In the genomic region with DNA sequence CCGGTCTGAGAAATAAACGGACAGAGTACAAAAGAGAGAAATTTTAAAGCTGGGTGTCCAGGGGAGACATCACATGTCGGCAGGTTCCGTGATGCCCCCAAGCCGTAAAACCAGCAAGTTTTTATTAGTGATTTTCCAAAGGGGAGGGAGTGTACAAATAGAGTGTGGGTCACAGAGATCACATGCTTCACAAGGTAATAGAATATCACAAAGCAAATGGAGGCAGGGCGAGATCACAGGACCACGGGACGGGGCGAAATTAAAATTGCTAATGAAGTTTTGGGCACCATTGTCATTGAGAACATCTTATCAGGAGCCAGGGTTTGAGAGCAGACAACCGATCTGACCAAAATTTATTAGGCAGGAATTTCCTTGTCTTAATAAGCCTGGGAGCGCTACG, we compare ENCODE assay signal across 7 cellular contexts. TPM values are rescaled to one million over a fixed set of nuclear protein-coding genes. Genes with fewer than 3 reads are reported as not detected.
DNase-seq lines count a peak whose midpoint lies in the region; ATAC-seq and TF ChIP-seq lines count a peak whose summit lies in the region.
"Not testable (repeated sequence)": the region's sequence is repeated elsewhere in the genome, so short reads cannot be mapped to it uniquely, and the experiment has no call there.

No MANE protein-coding gene starts in this region.

- H3K36me3 ChIP-seq in HUES64 (ENCODE audit: insufficient read depth, low read length) (peaks cover 74% of the 10 kb centered on the region), endodermal cell (ENCODE audit: control insufficient read depth, insufficient read depth, low read length) (peaks cover 64% of the 10 kb centered on the region), lung (ENCODE audit: control insufficient read depth in 2 of 2, insufficient read depth in 2 of 2, low read length in 2 of 2) (peaks cover 18 to 24% of the 10 kb centered on the region in 2 donors)

- H4K8ac ChIP-seq in H9 (replicated peaks; ENCODE audit: insufficient read length, low read depth, low read length) = not testable (repeated sequence)

- not testable (repeated sequence) for H3K56ac ChIP-seq in H9 (ENCODE audit: insufficient read length, low read depth, low read length)

- not testable (repeated sequence) for H3K27ac ChIP-seq in H9 (ENCODE audit: insufficient read length, low read depth, low read length); lung (ENCODE audit: low read depth in 1 of 2, low read length in 1 of 2)
- H3K27ac ChIP-seq in HUES64 (ENCODE audit: low read depth, low read length) (peak overlapping the region; percentile 57; the same call in 1 of the 2 replicates), endodermal cell (ENCODE audit: low read depth, low read length) (peak overlapping the region; percentile 44)

- intact Hi-C loops in cardiac septum (cut with DNase I) = not testable (repeated sequence)

- H3K4me2 ChIP-seq in H9 (ENCODE audit: insufficient read depth, insufficient read length, low read length) = not testable (repeated sequence)

- no CpG with 5 or more reads among the region's 12 CpGs for WGBS in H9 (ENCODE audit: extremely low coverage, insufficient read length, low lambda C conversion rate)
- WGBS in HUES64 = 43% methylated on average over 12 of the region's 12 CpGs
- 82 to 88% methylated on average over 12 of the region's 12 CpGs for WGBS in endodermal cell (ENCODE audit: insufficient coverage in 1 of 2, insufficient read length in 1 of 2), 2 experiments
- 97 to 99% methylated on average over 12 of the region's 12 CpGs for WGBS in lung, 2 donors

- not testable (repeated sequence) for H2BK12ac ChIP-seq in H9 (ENCODE audit: insufficient read length, low read depth, low read length)

- not testable (repeated sequence) for H3K9ac ChIP-seq in H9 (ENCODE audit: extremely low read depth, insufficient read length, low read length); HUES64 (ENCODE audit: low read depth, low read length); endodermal cell (ENCODE audit: extremely low read depth, low read length, poor library complexity, severe bottlenecking)

- H2AK5ac ChIP-seq in H9 (ENCODE audit: insufficient read length, low read length) = not testable (repeated sequence)

- ATAC-seq in lung (ENCODE audit: insufficient read depth, low FRiP score) = not testable (repeated sequence)

- peaks cover 27% of the 10 kb centered on the region for H3K9me3 ChIP-seq in H9 (ENCODE audit: control insufficient read depth, low read depth, low read length)
- H3K9me3 ChIP-seq in HUES64 (ENCODE audit: insufficient read depth, low read depth, low read length) = peaks cover 26% of the 10 kb centered on the region
- peaks cover 40% of the 10 kb centered on the region for H3K9me3 ChIP-seq in endodermal cell (ENCODE audit: control insufficient read depth, low read length)
- not testable (repeated sequence) for H3K9me3 ChIP-seq in lung (ENCODE audit: control insufficient read depth in 2 of 2, insufficient read depth in 1 of 2, low read length in 1 of 2)

- not testable (repeated sequence) for H3K18ac ChIP-seq in H9 (ENCODE audit: insufficient read length, low read depth, low read length)

- H3K14ac ChIP-seq in H9 (ENCODE audit: insufficient read depth, low read length) = not testable (repeated sequence)

- H3K4me3 ChIP-seq in HUES64 (ENCODE audit: low read length); endodermal cell (ENCODE audit: low read length); lung: not testable (repeated sequence)

- not testable (repeated sequence) for TF ChIP-seq CTCF in H9 (conservative IDR thresholded peaks at IDR 0.05); endodermal cell (conservative IDR thresholded peaks at IDR 0.05); lung (IDR thresholded peaks at IDR 0.05; ENCODE audit: control extremely low read depth, extremely low read depth); neural crest cell (conservative IDR thresholded peaks at IDR 0.05)

- H3K27me3 Mint-ChIP-seq in H9 (ENCODE audit: low read depth); endodermal cell (ENCODE audit: insufficient read depth); neural crest cell (ENCODE audit: low read depth): not testable (repeated sequence)

- H3K4me3 Mint-ChIP-seq in H9 (peak overlapping the region in 1 of 2 experiments; percentile 51; a peak in 4 of 5 replicates), neural crest cell (peak overlapping the region; percentile 30)
- not testable (repeated sequence) for H3K4me3 Mint-ChIP-seq in endodermal cell

- not testable (repeated sequence) for H4K20me1 ChIP-seq in H9 (ENCODE audit: control insufficient read depth, insufficient read depth, insufficient read length)

- H3K4ac ChIP-seq in H9 (ENCODE audit: low read depth, low read length) = not testable (repeated sequence)

- H4K5ac ChIP-seq in H9 (ENCODE audit: insufficient read length, low read depth, low read length) = not testable (repeated sequence)

- not testable (repeated sequence) for H3K4me1 ChIP-seq in H9 (ENCODE audit: insufficient read depth, low read length); endodermal cell (ENCODE audit: control insufficient read depth, insufficient read depth, low read length); lung (ENCODE audit: control insufficient read depth in 2 of 2, insufficient read depth in 2 of 2, low read length in 2 of 2)
- peaks cover 24% of the 10 kb centered on the region for H3K4me1 ChIP-seq in HUES64 (ENCODE audit: insufficient read depth, low read length)

- H2BK120ac ChIP-seq in H9 (ENCODE audit: low read depth, low read length, poor library complexity, severe bottlenecking) = not testable (repeated sequence)

- H3K4me1 Mint-ChIP-seq in H9 (peaks cover 54 to 61% of the 10 kb centered on the region in 2 experiments), neural crest cell (peaks cover 24% of the 10 kb centered on the region)
- H3K4me1 Mint-ChIP-seq in endodermal cell = not testable (repeated sequence)

- not testable (repeated sequence) for H3K23me2 ChIP-seq in H9 (ENCODE audit: insufficient read length, low read depth, low read length, poor library complexity, severe bottlenecking)

- H3K27me3 ChIP-seq in H9 (ENCODE audit: insufficient read depth, low read length); HUES64 (ENCODE audit: insufficient read depth, low read length); endodermal cell (ENCODE audit: control insufficient read depth, insufficient read depth, low read length, poor library complexity, severe bottlenecking); lung (ENCODE audit: control insufficient read depth, insufficient read depth): not testable (repeated sequence)

- not testable (repeated sequence) for H2BK15ac ChIP-seq in H9 (ENCODE audit: low read depth, low read length)

- not testable (repeated sequence) for H2BK20ac ChIP-seq in H9 (ENCODE audit: low read depth, low read length, poor library complexity, severe bottlenecking)

- H3T11ph ChIP-seq in H9 (ENCODE audit: low read length) = not testable (repeated sequence)

- H3K27ac Mint-ChIP-seq in H9 = peak overlapping the region; percentile 49 to 96 (median 87)
- not testable (repeated sequence) for H3K27ac Mint-ChIP-seq in endodermal cell
- H3K27ac Mint-ChIP-seq in neural crest cell (ENCODE audit: unreplicated experiment) = peak overlapping the region; percentile 65

- H3K79me2 ChIP-seq in H9 (ENCODE audit: insufficient read depth, low read length) = not testable (repeated sequence)

- H3K9me3 Mint-ChIP-seq in H9 (peaks cover 34 to 37% of the 10 kb centered on the region in 2 experiments), endodermal cell (peaks cover 54% of the 10 kb centered on the region), neural crest cell (peaks cover 23% of the 10 kb centered on the region)

- not testable (repeated sequence) for H4K91ac ChIP-seq in H9 (ENCODE audit: insufficient read length, low read depth, low read length)

- not testable (repeated sequence) for H3K79me1 ChIP-seq in H9 (ENCODE audit: insufficient read depth, low read depth, low read length, poor library complexity, severe bottlenecking)

- not testable (repeated sequence) for H2AFZ ChIP-seq in H9 (ENCODE audit: low read length)

- H3K23ac ChIP-seq in H9 (ENCODE audit: insufficient read length, low read depth, low read length) = not testable (repeated sequence)

- H3K36me3 Mint-ChIP-seq in H9 (ENCODE audit: insufficient read depth in 1 of 3, low read depth in 3 of 3) (peaks cover 79 to 90% (median 86%) of the 10 kb centered on the region in 3 experiments), endodermal cell (ENCODE audit: low read depth) (peaks cover 94% of the 10 kb centered on the region), neural crest cell (ENCODE audit: low read depth) (peaks cover 60% of the 10 kb centered on the region)

- H2BK5ac ChIP-seq in H9 (ENCODE audit: insufficient read length, low read length) = not testable (repeated sequence)

- not testable (repeated sequence) for DNase-seq in H9; endodermal cell; neural crest cell (ENCODE audit: low read depth, low spot score)
- peak; percentile 7 for DNase-seq in cardiac septum (ENCODE audit: low spot score)
- peak; percentile 9 for DNase-seq in lung (ENCODE audit: low spot score)
- peak; percentile 17 for DNase-seq in ureter (ENCODE audit: low spot score)

RNA-seq across cellular contexts. Expression of gene NQO2, which starts 9.0 kb away (rescaled TPM):
- 105 and 106 TPM in 2 replicates for total RNA-seq in H9 (2021)
- polyA plus RNA-seq in HUES64 (2013, experiment 1 of 2) = 125 TPM
- polyA plus RNA-seq in HUES64 (2013, experiment 2 of 2) = 138 TPM
- total RNA-seq in endodermal cell = 100 to 1,000 TPM in 1 of 2 donors, 10 to 100 TPM in 1; 50.8 to 199 TPM
- 46.8 TPM for polyA plus RNA-seq in endodermal cell (2013, experiment 1 of 2)
- polyA plus RNA-seq in endodermal cell (2013, experiment 2 of 2) = 40.7 TPM
- 37.9 TPM for total RNA-seq in cardiac septum
- 10 to 100 TPM in 1 of 2 donors, 1 to 10 TPM in 1; 9.4 to 47.1 TPM for total RNA-seq in lung
- 10 to 100 TPM; 42.6 to 43.7 TPM for polyA plus RNA-seq in lung
- 21.4 and 21.5 TPM in 2 replicates for total RNA-seq in neural crest cell
- 27.0 TPM for total RNA-seq in ureter

RNA-seq across cellular contexts. Expression of gene SERPINB6, which starts 37.3 kb away (rescaled TPM):
- 39.0 and 40.6 TPM in 2 replicates for total RNA-seq in H9 (2021)
- 15.9 TPM for polyA plus RNA-seq in HUES64 (2013, experiment 1 of 2)
- 21.7 TPM for polyA plus RNA-seq in HUES64 (2013, experiment 2 of 2)
- total RNA-seq in endodermal cell = 100 to 1,000 TPM; 128 to 150 TPM
- 39.0 TPM for polyA plus RNA-seq in endodermal cell (2013, experiment 1 of 2)
- polyA plus RNA-seq in endodermal cell (2013, experiment 2 of 2) = 39.4 TPM
- total RNA-seq in cardiac septum = 171 TPM
- 100 to 1,000 TPM; 113 to 155 TPM for total RNA-seq in lung
- polyA plus RNA-seq in lung = 100 to 1,000 TPM; 126 to 129 TPM
- total RNA-seq in neural crest cell = 20.1 and 21.3 TPM in 2 replicates
- total RNA-seq in ureter = 121 TPM

RNA-seq across cellular contexts. Expression of gene RIPK1, which starts 59.6 kb away (rescaled TPM):
- 24.6 and 25.1 TPM in 2 replicates for total RNA-seq in H9 (2021)
- 18.5 TPM for polyA plus RNA-seq in HUES64 (2013, experiment 1 of 2)
- 16.9 TPM for polyA plus RNA-seq in HUES64 (2013, experiment 2 of 2)
- total RNA-seq in endodermal cell = 10 to 100 TPM; 10.2 to 18.7 TPM
- 10.6 TPM for polyA plus RNA-seq in endodermal cell (2013, experiment 1 of 2)
- polyA plus RNA-seq in endodermal cell (2013, experiment 2 of 2) = 10.9 TPM
- 8.2 TPM for total RNA-seq in cardiac septum
- total RNA-seq in lung = 10 to 100 TPM; 21.9 to 24.1 TPM
- 10 to 100 TPM; 12.1 to 17.6 TPM for polyA plus RNA-seq in lung
- total RNA-seq in neural crest cell = 12.1 and 12.2 TPM in 2 replicates
- total RNA-seq in ureter = 28.4 TPM
